Comparison of ENCODE assay signal across 8 cellular contexts in the genomic region with DNA sequence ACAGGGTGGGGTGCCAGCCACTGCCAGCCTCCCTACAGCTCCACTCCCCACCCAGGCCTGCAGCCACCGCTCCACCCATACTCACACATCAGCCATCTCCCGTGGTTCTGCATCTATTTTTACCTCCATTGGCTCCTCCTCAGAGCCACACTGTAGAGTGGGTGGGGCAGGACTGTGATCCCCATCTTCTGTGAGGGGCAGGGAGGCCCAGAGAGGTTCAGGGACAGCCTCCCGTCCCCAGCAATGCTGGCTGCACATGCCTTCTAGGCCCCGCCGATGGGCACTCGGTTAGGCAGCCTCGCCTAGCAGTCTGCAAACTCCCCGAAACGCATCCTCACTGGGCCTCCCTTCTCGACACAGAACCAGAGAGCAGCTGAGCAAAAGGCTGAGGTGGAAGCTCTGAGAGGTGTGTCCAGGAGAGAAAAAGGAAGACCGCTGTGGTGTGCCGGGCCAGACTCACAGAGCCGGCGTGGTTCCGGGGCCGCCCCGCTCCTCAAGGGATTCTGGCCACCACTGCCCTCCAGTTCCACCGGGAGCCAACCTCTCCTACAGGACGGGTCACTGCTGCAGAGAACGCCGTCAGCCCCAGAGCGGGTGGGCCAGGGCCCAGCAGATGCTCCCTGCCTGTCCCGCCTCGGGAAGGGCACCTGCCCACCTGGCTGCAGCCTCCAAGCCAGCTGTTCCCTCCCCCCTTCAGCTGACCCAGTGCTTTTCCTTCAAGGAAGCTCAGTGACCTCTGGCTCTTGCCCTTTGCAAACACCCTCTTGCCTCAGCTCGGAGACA.
A peak's percentile ranks its signal among the peaks of the same experiment; 100 is the strongest.
DNase-seq lines count a peak whose midpoint lies in the region; ATAC-seq lines count a peak whose summit lies in the region.

No MANE protein-coding gene starts in this region.

- H3K9me3 ChIP-seq in right cardiac atrium (ENCODE audit: control insufficient read depth, low read length), result no peaks in the 10 kb centered on the region
- H3K9me3 ChIP-seq in skeletal muscle satellite cell (replicated peaks; ENCODE audit: low read length), result no peaks in the 10 kb centered on the region

- 39% methylated on average over 25 of the region's 25 CpGs for WGBS in right cardiac atrium

- H3K27me3 ChIP-seq in right cardiac atrium (ENCODE audit: control insufficient read depth, insufficient read depth), result no peaks in the 10 kb centered on the region
- H3K27me3 ChIP-seq in skeletal muscle satellite cell (ENCODE audit: control insufficient read depth, insufficient read depth, low read length), result no peaks in the 10 kb centered on the region

- H3K27ac ChIP-seq in right cardiac atrium (ENCODE audit: low read length), result peak overlapping the region; percentile 58

- DNase-seq in DMS79 treated with DMSO at 0.1 percent for 48 hours (lab: John Stamatoyannopoulos, UW) (peak; percentile 9), DMS79 (lab: John Stamatoyannopoulos, UW) (no peak), right cardiac atrium (peak in 2 of 3 donors; percentile 67 to 80)
- DNase-seq in activated T-helper 2 cell treated with anti-CD3 and anti-CD28 coated beads, Interferon-gamma antibody, Interleukin-2, Interleukin-4, amounts not matched to agents 10 μg/mL and 5 μg/mL and 100 μg/mL, durations not matched to agents 14 hours and 24 hours and 36 hours (ENCODE audit: low spot score), result no peak
- no peak for DNase-seq in stimulated activated CD4-positive, alpha-beta T cell treated with anti-CD3 and anti-CD28 coated beads, Interleukin-4, amount 100 ng/mL, for 4 hours

- peak overlapping the region; percentile 89 for H3K9ac ChIP-seq in skeletal muscle satellite cell (ENCODE audit: low read depth, low read length)

- H3K27me3 Mint-ChIP-seq in activated T-helper 2 cell treated with anti-CD3 and anti-CD28 coated beads, Interferon-gamma antibody, Interleukin-2, Interleukin-4, amounts not matched to agents 10 μg/mL and 5 μg/mL and 100 μg/mL, durations not matched to agents 14 hours and 24 hours and 36 hours (ENCODE audit: low read depth), result no peaks in the 10 kb centered on the region

- H3K9me3 Mint-ChIP-seq in activated T-helper 2 cell treated with anti-CD3 and anti-CD28 coated beads, Interferon-gamma antibody, Interleukin-2, Interleukin-4, amounts not matched to agents 10 μg/mL and 5 μg/mL and 100 μg/mL, durations not matched to agents 14 hours and 24 hours and 36 hours, result no peaks in the 10 kb centered on the region

- intact Hi-C loops in activated T-helper 2 cell treated with anti-CD3 and anti-CD28 coated beads, Interferon-gamma antibody, Interleukin-2, Interleukin-4, amounts not matched to agents 10 μg/mL and 5 μg/mL and 100 μg/mL, durations not matched to agents 14 hours and 24 hours and 36 hours (cut with micrococcal nuclease), result no loop called here
- intact Hi-C loops in right cardiac atrium (cut with DNase I), result no loop called here

- H3K4me1 ChIP-seq in right cardiac atrium (ENCODE audit: control insufficient read depth, insufficient read depth, low read length) (peaks cover 26% of the 10 kb centered on the region), skeletal muscle satellite cell (ENCODE audit: control insufficient read depth, insufficient read depth, low read length) (peaks cover 40% of the 10 kb centered on the region)

- ATAC-seq in right cardiac atrium (peak; percentile 17 to 42), HG03108 (IDR thresholded peaks at IDR 0.05; ENCODE audit: unreplicated experiment) (no peak), GM19463 (IDR thresholded peaks at IDR 0.05; ENCODE audit: unreplicated experiment) (no peak)

- peak overlapping the region; percentile 47 for H3K27ac Mint-ChIP-seq in activated T-helper 2 cell treated with anti-CD3 and anti-CD28 coated beads, Interferon-gamma antibody, Interleukin-2, Interleukin-4, amounts not matched to agents 10 μg/mL and 5 μg/mL and 100 μg/mL, durations not matched to agents 14 hours and 24 hours and 36 hours

- peak overlapping the region; percentile 90 for H3K4me2 ChIP-seq in skeletal muscle satellite cell (ENCODE audit: low read length)

- peaks cover 10% of the 10 kb centered on the region for H3K36me3 ChIP-seq in skeletal muscle satellite cell (ENCODE audit: insufficient read depth, low read length)

- H3K4me3 Mint-ChIP-seq in activated T-helper 2 cell treated with anti-CD3 and anti-CD28 coated beads, Interferon-gamma antibody, Interleukin-2, Interleukin-4, amounts not matched to agents 10 μg/mL and 5 μg/mL and 100 μg/mL, durations not matched to agents 14 hours and 24 hours and 36 hours (ENCODE audit: low read depth), result peak overlapping the region; percentile 70

- peaks cover 9% of the 10 kb centered on the region for H3K36me3 Mint-ChIP-seq in activated T-helper 2 cell treated with anti-CD3 and anti-CD28 coated beads, Interferon-gamma antibody, Interleukin-2, Interleukin-4, amounts not matched to agents 10 μg/mL and 5 μg/mL and 100 μg/mL, durations not matched to agents 14 hours and 24 hours and 36 hours (ENCODE audit: low read depth)

- H3K4me3 ChIP-seq in right cardiac atrium (ENCODE audit: low read length) (peak overlapping the region; percentile 58), skeletal muscle satellite cell (ENCODE audit: low read length) (peak overlapping the region; percentile 95)

- H3K4me1 Mint-ChIP-seq in activated T-helper 2 cell treated with anti-CD3 and anti-CD28 coated beads, Interferon-gamma antibody, Interleukin-2, Interleukin-4, amounts not matched to agents 10 μg/mL and 5 μg/mL and 100 μg/mL, durations not matched to agents 14 hours and 24 hours and 36 hours (ENCODE audit: low read depth), result peaks cover 31% of the 10 kb centered on the region

Comparison
In these comparisons a context has a peak if more than half of its experiments do, and no peak if none do; other contexts are left out.
1. DNase-seq: peak in DMS79 treated with DMSO at 0.1 percent for 48 hours (single experiment) and right cardiac atrium (2 of 3); none in DMS79 (single experiment), activated T-helper 2 cell treated with anti-CD3 and anti-CD28 coated beads, Interferon-gamma antibody, Interleukin-2, Interleukin-4, amounts not matched to agents 10 μg/mL and 5 μg/mL and 100 μg/mL, durations not matched to agents 14 hours and 24 hours and 36 hours (single experiment) and stimulated activated CD4-positive, alpha-beta T cell treated with anti-CD3 and anti-CD28 coated beads, Interleukin-4, amount 100 ng/mL, for 4 hours (0 of 2).
2. ATAC-seq: peak in right cardiac atrium (2 of 2); none in HG03108 (single experiment) and GM19463 (single experiment).